In genomic region chr10:103803941-103804340, GRCh38 we compare ENCODE assay signal across 1 cellular context.
TF ChIP-seq lines count a peak whose summit lies in the region.

No MANE protein-coding gene starts in this region.

TF ChIP-seq in K562, 482 proteins besides CTCF, POLR2A, EP300 and RAD21:
- TF ChIP-seq HES1 (IDR thresholded peaks at IDR 0.05; ENCODE audit: low read depth), result no peak
- TF ChIP-seq SRSF1 (IDR thresholded peaks at IDR 0.05; ENCODE audit: low read depth, low read length), result no peak
- peak; percentile 9; the same call in 1 of the 2 replicates for TF ChIP-seq CBFA2T3 (IDR thresholded peaks at IDR 0.05)
